In the genomic region with DNA sequence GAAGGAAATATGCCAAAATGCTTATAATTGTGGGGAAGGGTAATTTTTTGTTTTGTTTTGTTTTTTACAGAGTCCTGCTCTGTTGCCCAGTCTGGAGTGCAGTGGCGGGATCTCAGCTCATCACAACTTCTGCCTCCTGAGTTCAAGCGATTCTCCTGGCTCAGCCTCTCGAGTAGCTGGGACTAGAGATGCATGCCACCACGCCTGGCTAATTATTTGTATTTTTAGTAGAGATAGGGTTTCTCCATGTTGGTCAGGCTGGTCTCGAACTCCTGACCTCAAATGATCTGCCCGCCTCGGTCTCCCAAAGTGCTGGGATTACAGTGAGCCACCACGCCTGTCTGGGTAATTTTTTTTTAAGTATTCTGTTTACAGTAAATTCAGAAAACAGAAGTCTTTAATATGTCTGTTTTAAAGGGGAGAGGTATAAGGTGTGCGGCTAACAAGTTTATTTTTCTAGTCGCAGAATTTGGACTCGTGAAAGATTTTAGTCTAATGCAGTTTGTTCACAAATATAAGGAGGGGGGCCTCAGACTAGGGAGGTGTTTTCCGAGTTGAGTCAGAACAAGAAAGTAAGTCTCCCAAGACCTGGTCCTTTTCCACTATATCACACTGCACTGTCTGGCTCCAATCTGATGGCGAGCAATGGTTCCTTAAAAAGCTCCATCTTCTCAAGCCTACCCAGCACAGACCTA, we compare ENCODE assay signal across 10 cellular contexts. TPM values are rescaled to one million over a fixed set of nuclear protein-coding genes. Genes with fewer than 3 reads are reported as not detected.
DNase-seq lines count a peak whose midpoint lies in the region; ATAC-seq and TF ChIP-seq lines count a peak whose summit lies in the region.
"Had no signal": no experiment of that assay in that cellular context is flagged by ENCODE, and none has a peak within 500 bp of the region (broad histone marks: within the 10 kb centered on the region; RNA-seq: fewer than 3 reads in every experiment).

No MANE protein-coding gene starts in this region.

- peaks cover 34% of the 10 kb centered on the region for H3K4me1 Mint-ChIP-seq in activated naive CD4-positive, alpha-beta T cell treated with anti-CD3 and anti-CD28 coated beads for 36 hours (ENCODE audit: low read depth)
- H3K4me1 Mint-ChIP-seq in T-helper 2 cell treated with Interferon-gamma antibody and Interleukin-4, amounts not matched to agents 5 μg/mL and 100 μg/mL, for 36 hours (ENCODE audit: low read depth): peaks cover 36% of the 10 kb centered on the region

- TF ChIP-seq CTCF in thoracic aorta (IDR thresholded peaks at IDR 0.05) (no peak), Peyer's patch (IDR thresholded peaks at IDR 0.05) (no peak)

- peaks cover 5% of the 10 kb centered on the region for H3K36me3 Mint-ChIP-seq in activated naive CD4-positive, alpha-beta T cell treated with anti-CD3 and anti-CD28 coated beads for 36 hours (ENCODE audit: low read depth)
- no peaks in the 10 kb centered on the region for H3K36me3 Mint-ChIP-seq in T-helper 2 cell treated with Interferon-gamma antibody and Interleukin-4, amounts not matched to agents 5 μg/mL and 100 μg/mL, for 36 hours (ENCODE audit: low read depth)

- ATAC-seq in right cardiac atrium (no peak), thoracic aorta (ENCODE audit: insufficient number of reproducible peaks, low FRiP score, low read depth) (no peak)

- H3K9me3 Mint-ChIP-seq in activated naive CD4-positive, alpha-beta T cell treated with anti-CD3 and anti-CD28 coated beads for 36 hours: no peaks in the 10 kb centered on the region
- no peaks in the 10 kb centered on the region for H3K9me3 Mint-ChIP-seq in T-helper 2 cell treated with Interferon-gamma antibody and Interleukin-4, amounts not matched to agents 5 μg/mL and 100 μg/mL, for 36 hours

- intact Hi-C loops in activated naive CD4-positive, alpha-beta T cell treated with anti-CD3 and anti-CD28 coated beads for 36 hours (cut with micrococcal nuclease): loop anchor here (2.0 to 10.0 kb wide), 7 partner anchors 77 to 1319 kb away; partner anchors contain the start of genes ING2, RWDD4, SLC25A4 and TRAPPC11
- intact Hi-C loops in right cardiac atrium (cut with DNase I): loop anchor here in 1 of 4 donors (10.0 kb wide), 1 partner anchor 79 kb away; no protein-coding TSS in a partner anchor

- no peaks in the 10 kb centered on the region for H3K27me3 ChIP-seq in right cardiac atrium (ENCODE audit: control insufficient read depth, insufficient read depth)
- H3K27me3 ChIP-seq in thoracic aorta (replicated peaks; ENCODE audit: insufficient read depth): no peaks in the 10 kb centered on the region
- H3K27me3 ChIP-seq in H7 (ENCODE audit: control insufficient read depth, insufficient read depth, low read length): peaks cover 43% of the 10 kb centered on the region
- H3K27me3 ChIP-seq in Peyer's patch: no peaks in the 10 kb centered on the region

- WGBS in right cardiac atrium: 83% methylated on average over 13 of the region's 13 CpGs

- no peak for TF ChIP-seq POLR2A in Peyer's patch (IDR thresholded peaks at IDR 0.05)

- H3K27ac ChIP-seq in right cardiac atrium (ENCODE audit: low read length): no peak overlapping the region
- H3K27ac ChIP-seq in thoracic aorta: peak overlapping the region; percentile 72 to 80
- peak overlapping the region in 1 of 4 donors; percentile 90 for H3K27ac ChIP-seq in Peyer's patch

- H3K27ac Mint-ChIP-seq in activated naive CD4-positive, alpha-beta T cell treated with anti-CD3 and anti-CD28 coated beads for 36 hours: peak overlapping the region; percentile 37
- H3K27ac Mint-ChIP-seq in T-helper 2 cell treated with Interferon-gamma antibody and Interleukin-4, amounts not matched to agents 5 μg/mL and 100 μg/mL, for 36 hours: peak overlapping the region; percentile 82

- peak overlapping the region; percentile 75 for H3K4me3 ChIP-seq in right cardiac atrium (ENCODE audit: low read length)
- H3K4me3 ChIP-seq in thoracic aorta: peak overlapping the region; percentile 79
- no peak overlapping the region for H3K4me3 ChIP-seq in H7 (ENCODE audit: insufficient read depth, low read depth, low read length)
- peak overlapping the region in 2 of 4 donors; percentile 81 to 88 for H3K4me3 ChIP-seq in Peyer's patch

- no peaks in the 10 kb centered on the region for H3K27me3 Mint-ChIP-seq in activated naive CD4-positive, alpha-beta T cell treated with anti-CD3 and anti-CD28 coated beads for 36 hours (ENCODE audit: low read depth)
- H3K27me3 Mint-ChIP-seq in T-helper 2 cell treated with Interferon-gamma antibody and Interleukin-4, amounts not matched to agents 5 μg/mL and 100 μg/mL, for 36 hours (ENCODE audit: low read depth): peaks cover 4% of the 10 kb centered on the region

- peak; percentile 24 for DNase-seq in activated naive CD4-positive, alpha-beta T cell treated with anti-CD3 and anti-CD28 coated beads for 36 hours
- DNase-seq in activated naive CD4-positive, alpha-beta T cell (lab: John Stamatoyannopoulos, UW): no peak
- DNase-seq in T-helper 2 cell treated with Interferon-gamma antibody and Interleukin-4, amounts not matched to agents 5 μg/mL and 100 μg/mL, for 36 hours (ENCODE audit: low spot score): no peak
- DNase-seq in right cardiac atrium (no peak), thoracic aorta (ENCODE audit: low spot score) (no peak), DMS53 treated with DMSO at 0.1 percent for 48 hours (lab: John Stamatoyannopoulos, UW; ENCODE audit: unreplicated experiment) (no peak), H7 (no peak), Peyer's patch (no peak)
- DNase-seq: activated CD8-positive, alpha-beta memory T cell treated with anti-CD3 and anti-CD28 coated beads, Interleukin-2, amount 50 U/mL, for 48 hours; DND-41 had no signal

- no peaks in the 10 kb centered on the region for H3K36me3 ChIP-seq in thoracic aorta
- no peaks in the 10 kb centered on the region for H3K36me3 ChIP-seq in H7 (replicated peaks; ENCODE audit: control insufficient read depth, insufficient read depth, low read length)
- H3K36me3 ChIP-seq in Peyer's patch: no peaks in the 10 kb centered on the region

- H3K9me3 ChIP-seq in right cardiac atrium (ENCODE audit: control insufficient read depth, low read length) (no peaks in the 10 kb centered on the region), thoracic aorta (no peaks in the 10 kb centered on the region), Peyer's patch (no peaks in the 10 kb centered on the region)

- H3K4me3 Mint-ChIP-seq in activated naive CD4-positive, alpha-beta T cell treated with anti-CD3 and anti-CD28 coated beads for 36 hours: peak overlapping the region; percentile 78
- peak overlapping the region; percentile 90 for H3K4me3 Mint-ChIP-seq in T-helper 2 cell treated with Interferon-gamma antibody and Interleukin-4, amounts not matched to agents 5 μg/mL and 100 μg/mL, for 36 hours

- H3K4me1 ChIP-seq in right cardiac atrium (ENCODE audit: control insufficient read depth, insufficient read depth, low read length): peaks cover 2% of the 10 kb centered on the region
- peaks cover 8 to 28% of the 10 kb centered on the region in 2 donors for H3K4me1 ChIP-seq in thoracic aorta (ENCODE audit: control insufficient read depth in 1 of 2, low read depth in 2 of 2)
- H3K4me1 ChIP-seq in Peyer's patch: peaks cover 0 to 16% (median 0%) of the 10 kb centered on the region in 4 donors

- CTCF ChIA-PET in activated naive CD4-positive, alpha-beta T cell treated with anti-CD3 and anti-CD28 coated beads for 36 hours (lab: Charles Lee): interaction anchor here (0.7 kb wide), 1 partner anchor 569 kb away, joined by 3 read pairs; no protein-coding TSS in a partner anchor

RNA-seq across cellular contexts. Expression of gene ACSL1, which starts 1.5 kb away (rescaled TPM):
- 10 to 100 TPM; 29.8 to 31.9 TPM for total RNA-seq in activated naive CD4-positive, alpha-beta T cell treated with anti-CD3 and anti-CD28 coated beads for 36 hours
- total RNA-seq in right cardiac atrium: 100 to 1,000 TPM in 2 of 4 donors, 10 to 100 TPM in 2; 94.6 to 149 (median 106) TPM
- polyA plus RNA-seq in right cardiac atrium: 129 TPM
- 100 to 1,000 TPM in 1 of 2 donors, 10 to 100 TPM in 1; 90.4 to 155 TPM for total RNA-seq in thoracic aorta
- 3.2 and 3.5 TPM in 2 replicates for total RNA-seq in H7 (2014; rRNA removed; shearing (Covaris generic))
- total RNA-seq in Peyer's patch: 10 to 100 TPM; 14.9 to 23.1 (median 18.1) TPM
